ENCODE assay signal across 9 cellular contexts in genomic region chr20:3157817-3158216, GRCh38. TPM values are rescaled to one million over a fixed set of nuclear protein-coding genes. Genes with fewer than 3 reads are reported as not detected.
DNase-seq lines count a peak whose midpoint lies in the region; ATAC-seq and TF ChIP-seq lines count a peak whose summit lies in the region.
"Had no signal": no experiment of that assay in that cellular context is flagged by ENCODE, and none has a peak within 500 bp of the region (broad histone marks: within the 10 kb centered on the region; RNA-seq: fewer than 3 reads in every experiment).

No MANE protein-coding gene starts in this region.

- intact Hi-C loops in Caco-2 (cut with micrococcal nuclease; ENCODE audit: unreplicated experiment) = no loop called here

- H3K4me3 ChIP-seq in Caco-2 (ENCODE audit: low read depth, low read length) = no peak overlapping the region
- peak overlapping the region; percentile 97 for H3K4me3 ChIP-seq in Jurkat, Clone E6-1 (ENCODE audit: low read length)
- H3K4me3 ChIP-seq in coronary artery = peak overlapping the region; percentile 94
- H3K4me3 ChIP-seq in neuron (ENCODE audit: low read length) = peak overlapping the region; percentile 94

- no peaks in the 10 kb centered on the region for H3K9me3 Mint-ChIP-seq in Caco-2 (ENCODE audit: unreplicated experiment)

- ATAC-seq in HG02642 (IDR thresholded peaks at IDR 0.05; ENCODE audit: poor library complexity, unreplicated experiment) (no peak), HG03342 (IDR thresholded peaks at IDR 0.05; ENCODE audit: unreplicated experiment) (no peak), esophagus mucosa (no peak)

- H3K27ac Mint-ChIP-seq in Caco-2 (ENCODE audit: unreplicated experiment) = no peak overlapping the region

- H3K27me3 ChIP-seq in Caco-2 (replicated peaks; ENCODE audit: control insufficient read depth, insufficient read depth, low read length) = no peaks in the 10 kb centered on the region
- no peaks in the 10 kb centered on the region for H3K27me3 ChIP-seq in neuron (ENCODE audit: insufficient read depth, low read length)

- no TSS peak for BruUV-seq in Caco-2 (replicated peaks; lab: Mats Ljungman, UMichigan)

- no peaks in the 10 kb centered on the region for H3K9me3 ChIP-seq in Caco-2
- H3K9me3 ChIP-seq in neuron (ENCODE audit: low read length) = no peaks in the 10 kb centered on the region

- no peak overlapping the region for H3K27ac ChIP-seq in coronary artery

- peak overlapping the region; percentile 89 for H3K4me3 Mint-ChIP-seq in Caco-2 (ENCODE audit: unreplicated experiment)

- DNase-seq in Caco-2 (no peak), coronary artery (ENCODE audit: low spot score) (no peak), NCI-H2029 treated with DMSO at 0.1 percent for 48 hours (lab: John Stamatoyannopoulos, UW) (no peak)
- DNase-seq in Jurkat, Clone E6-1 (ENCODE audit: low read depth, low spot score) = no peak
- DNase-seq: stimulated activated CD4-positive, alpha-beta T cell treated with anti-CD3 and anti-CD28 coated beads, Interleukin-2, amount 100 ng/mL, for 24 hours had no signal

- no peak overlapping the region for H2AFZ ChIP-seq in neuron (ENCODE audit: low read depth, low read length)

- POLR2A ChIA-PET in Caco-2 (lab: Charles Lee) = no interaction called here

- H3K27me3 Mint-ChIP-seq in Caco-2 (ENCODE audit: insufficient read depth, unreplicated experiment) = no peaks in the 10 kb centered on the region

- H3K4me1 ChIP-seq in Caco-2 (peaks cover 8% of the 10 kb centered on the region; the same call in 1 of the 2 replicates), neuron (ENCODE audit: insufficient read depth, low read length) (peaks cover 15% of the 10 kb centered on the region)

- H3K36me3 Mint-ChIP-seq in Caco-2 (ENCODE audit: insufficient read depth, unreplicated experiment) = peaks cover 34% of the 10 kb centered on the region

- TF ChIP-seq CTCF in Caco-2 (IDR thresholded peaks at IDR 0.05; ENCODE audit: insufficient read depth in 1 of 2, low read depth in 1 of 2, low read length in 1 of 2, severe bottlenecking in 1 of 2, unreplicated experiment in 1 of 2) = no peak
- no peak for TF ChIP-seq CTCF in coronary artery (IDR thresholded peaks at IDR 0.05)

- H3K4me1 Mint-ChIP-seq in Caco-2 (ENCODE audit: low read depth, unreplicated experiment) = peaks cover 16% of the 10 kb centered on the region

- H3K36me3 ChIP-seq in Caco-2 (ENCODE audit: control insufficient read depth, insufficient read depth, low read length) (no peaks in the 10 kb centered on the region; the same call in 1 of the 2 replicates), neuron (ENCODE audit: insufficient read depth, low read length) (peaks cover 13% of the 10 kb centered on the region)

- CTCF ChIA-PET in Caco-2 (lab: Charles Lee) = no interaction called here

RNA-seq across cellular contexts. Expression of gene FASTKD5, which starts 1.8 kb away (rescaled TPM):
- total RNA-seq in Caco-2 (2022) = 24.2 and 27.4 TPM in 2 replicates
- polyA plus RNA-seq in Jurkat, Clone E6-1 (2012; ENCODE audit: insufficient read depth, insufficient read length) = 18.1 TPM
- total RNA-seq in esophagus mucosa = 7.6 TPM

RNA-seq across cellular contexts. Expression of gene UBOX5, which starts 1.8 kb away (rescaled TPM):
- total RNA-seq in Caco-2 (2022) = 6.7 and 6.9 TPM in 2 replicates
- 3.4 TPM for polyA plus RNA-seq in Jurkat, Clone E6-1 (2012; ENCODE audit: insufficient read depth, insufficient read length)
- 3.7 TPM for total RNA-seq in esophagus mucosa

RNA-seq across cellular contexts. Expression of gene LZTS3, which starts 15.5 kb away (rescaled TPM):
- total RNA-seq in Caco-2 (2022) (4.3 and 4.5 TPM in 2 replicates), esophagus mucosa (1.3 TPM)
- 2.5 TPM for polyA plus RNA-seq in Jurkat, Clone E6-1 (2012; ENCODE audit: insufficient read depth, insufficient read length)

RNA-seq across cellular contexts. Expression of gene DDRGK1, which starts 46.7 kb away (rescaled TPM):
- total RNA-seq in Caco-2 (2022) = 76.3 and 84.8 TPM in 2 replicates
- 55.0 TPM for polyA plus RNA-seq in Jurkat, Clone E6-1 (2012; ENCODE audit: insufficient read depth, insufficient read length)
- total RNA-seq in esophagus mucosa = 47.8 TPM

RNA-seq across cellular contexts. Expression of gene ITPA, which starts 51.5 kb away (rescaled TPM):
- total RNA-seq in Caco-2 (2022) (68.4 and 73.8 TPM in 2 replicates), esophagus mucosa (60.6 TPM)
- polyA plus RNA-seq in Jurkat, Clone E6-1 (2012; ENCODE audit: insufficient read depth, insufficient read length) = 83.0 TPM
